ENCODE assay signal across 8 cellular contexts in the genomic region with DNA sequence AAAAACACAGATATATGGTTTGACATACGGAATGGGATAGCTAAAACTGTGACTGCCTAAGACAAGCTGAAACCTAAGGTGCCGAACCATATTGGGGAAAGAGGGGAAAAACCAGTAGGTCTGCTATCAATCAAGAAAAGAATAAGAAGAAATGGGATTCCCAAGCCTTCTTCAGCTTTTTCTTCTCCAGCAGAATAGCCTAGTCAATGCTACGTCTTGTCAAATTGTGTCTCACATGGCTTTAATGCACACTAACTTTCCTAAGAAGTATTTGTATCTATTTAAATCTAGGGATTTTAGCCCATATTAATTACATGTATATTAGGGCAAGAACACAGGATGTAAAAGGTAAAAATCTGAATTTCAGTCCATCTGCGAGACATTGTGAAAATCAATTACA. TPM values are rescaled to one million over a fixed set of nuclear protein-coding genes. Genes with fewer than 3 reads are reported as not detected.
A peak's percentile ranks its signal among the peaks of the same experiment; 100 is the strongest.
DNase-seq lines count a peak whose midpoint lies in the region; ATAC-seq and TF ChIP-seq lines count a peak whose summit lies in the region.

No MANE protein-coding gene starts in this region.

- H3K4me3 ChIP-seq in SJCRH30 = peak overlapping the region; percentile 81
- peak overlapping the region; percentile 87 for H3K4me3 ChIP-seq in psoas muscle

- 24 to 36% (median 32%) methylated on average over 4 of the region's 4 CpGs for WGBS in psoas muscle, 3 donors

- H3K9me3 ChIP-seq in SJCRH30 (replicated peaks) = no peaks in the 10 kb centered on the region
- no peaks in the 10 kb centered on the region for H3K9me3 ChIP-seq in psoas muscle

- no peaks in the 10 kb centered on the region for H3K27me3 ChIP-seq in SJCRH30
- H3K27me3 ChIP-seq in psoas muscle (ENCODE audit: insufficient read depth in 3 of 3, low read length in 2 of 3) = no peaks in the 10 kb centered on the region

- 0 out of 2 replicates have a peak, but pooled peaks cover 3% of the 10 kb centered on the region for H3K4me1 ChIP-seq in SJCRH30
- H3K4me1 ChIP-seq in psoas muscle = peaks cover 28% of the 10 kb centered on the region

- intact Hi-C loops in psoas muscle (cut with DNase I) = no loop called here

- DNase-seq in EH (ENCODE audit: low read depth) (peak; percentile 1), SJCRH30 (no peak), fibroblast of peridontal ligament (ENCODE audit: extremely low read depth) (peak; percentile 27), psoas muscle (no peak), COR-L47 (lab: John Stamatoyannopoulos, UW) (no peak), AG08395 (ENCODE audit: low spot score) (no peak), NAMALWA (ENCODE audit: low spot score) (no peak)

- ATAC-seq in psoas muscle = peak in 1 of 4 donors; percentile 24
- no peak for ATAC-seq in HG03045 (IDR thresholded peaks at IDR 0.05; ENCODE audit: unreplicated experiment)

- TF ChIP-seq CTCF in psoas muscle (IDR thresholded peaks at IDR 0.05) = no peak

- peak overlapping the region; percentile 85; the same call in 1 of the 2 replicates for H3K27ac ChIP-seq in SJCRH30
- peak overlapping the region; percentile 95 for H3K27ac ChIP-seq in psoas muscle

- no peaks in the 10 kb centered on the region for H3K36me3 ChIP-seq in SJCRH30
- H3K36me3 ChIP-seq in psoas muscle (ENCODE audit: insufficient read depth in 1 of 2, low read depth in 1 of 2) = peaks cover 3 to 5% of the 10 kb centered on the region in 2 donors

RNA-seq across cellular contexts. Expression of gene FBXO38, which starts 0.8 kb away (rescaled TPM):
- 43.9 and 49.9 TPM in 2 replicates for total RNA-seq in SJCRH30 (2014; rRNA removed; shearing (Covaris generic))
- total RNA-seq in psoas muscle = 10 to 100 TPM; 31.4 to 42.7 (median 33.5) TPM
- 10 to 100 TPM; 13.3 to 28.9 (median 13.4) TPM for polyA plus RNA-seq in psoas muscle

RNA-seq across cellular contexts. Expression of gene SPINK9, which starts 47.6 kb away (rescaled TPM):
- total RNA-seq in SJCRH30 (2014; rRNA removed; shearing (Covaris generic)) = not detected in 2 replicates
- total RNA-seq in psoas muscle = not detected
- not detected for polyA plus RNA-seq in psoas muscle

Comparison
In these comparisons a context has a peak if more than half of its experiments do, and no peak if none do; other contexts are left out.
1. DNase-seq: peak in EH (single experiment) and fibroblast of peridontal ligament (single experiment); none in SJCRH30 (0 of 2), psoas muscle (0 of 2), COR-L47 (single experiment), AG08395 (single experiment) and NAMALWA (single experiment).